18 cellular contexts compared by ENCODE assay signal in the genomic region with DNA sequence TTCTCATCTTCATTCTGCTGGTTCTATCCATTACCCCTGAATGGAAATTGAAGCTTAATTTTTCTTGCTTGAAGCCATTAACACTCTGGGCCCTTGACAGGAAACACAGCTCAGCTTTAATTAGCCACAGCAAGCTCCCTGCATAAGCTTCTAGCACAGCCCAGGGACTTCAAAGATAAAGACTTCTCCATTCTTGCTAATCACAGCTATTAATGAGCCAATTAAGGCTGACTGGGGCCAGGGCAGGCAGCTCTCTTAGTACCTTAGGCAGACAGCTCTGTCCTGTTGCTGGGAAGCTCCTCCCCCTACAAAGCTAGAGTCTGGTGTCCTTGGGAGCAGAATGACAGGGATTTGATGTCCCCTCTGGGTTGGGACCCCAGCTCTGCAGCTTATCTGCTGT. TPM values are rescaled to one million over a fixed set of nuclear protein-coding genes. Genes with fewer than 3 reads are reported as not detected.
DNase-seq lines count a peak whose midpoint lies in the region; ATAC-seq and TF ChIP-seq lines count a peak whose summit lies in the region.
"Had no signal": no experiment of that assay in that cellular context is flagged by ENCODE, and none has a peak within 500 bp of the region (broad histone marks: within the 10 kb centered on the region; RNA-seq: fewer than 3 reads in every experiment).

No MANE protein-coding gene starts in this region.

- ATAC-seq in WTC11 (peak; percentile 51), psoas muscle (no peak), HG03196 (IDR thresholded peaks at IDR 0.05; ENCODE audit: unreplicated experiment) (no peak)

- peak; percentile 14 for DNase-seq in NCI-H748 (lab: John Stamatoyannopoulos, UW; ENCODE audit: unreplicated experiment)
- DNase-seq in NCI-H748 treated with DMSO at 0.1 percent for 48 hours (lab: John Stamatoyannopoulos, UW), result no peak
- DNase-seq in NCI-H1436 treated with DMSO at 0.1 percent for 48 hours (lab: John Stamatoyannopoulos, UW), result peak; percentile 40
- no peak for DNase-seq in WTC11 (ENCODE audit: low spot score)
- no peak for DNase-seq in psoas muscle
- no peak for DNase-seq in activated CD4-positive, alpha-beta T cell treated with anti-CD3 and anti-CD28 coated beads, Interleukin-2, amount 50 U/mL, for 1 hour
- no peak for DNase-seq in foreskin melanocyte
- DNase-seq: 8988T, Calu3, NCI-H2029, NCI-H2227 treated with DMSO at 0.1 percent for 48 hours, NCI-H526 treated with DMSO at 0.1 percent for 48 hours, OCI-M1 had no signal

- H3K4me3 Mint-ChIP-seq in WTC11, result no peak overlapping the region
- H3K4me3 Mint-ChIP-seq: CD14-positive monocyte had no signal

- H3K27me3 Mint-ChIP-seq in WTC11 (ENCODE audit: low read depth), result peaks cover 28% of the 10 kb centered on the region

- no peak overlapping the region for H3K27ac Mint-ChIP-seq in WTC11
- H3K27ac Mint-ChIP-seq: CD14-positive monocyte had no signal

- H3K36me3 Mint-ChIP-seq in WTC11, result no peaks in the 10 kb centered on the region
- H3K36me3 Mint-ChIP-seq: CD14-positive monocyte had no signal

- POLR2A ChIA-PET in WTC11 (lab: Charles Lee), result no interaction called here

- CTCF ChIA-PET in WTC11 (lab: Charles Lee), result interaction anchor here (0.8 to 4.2 kb wide), 9 partner anchors 13 to 299 kb away, joined by 3 to 20 read pairs (median 4); partner anchors contain the start of gene TRABD2B

- no peaks in the 10 kb centered on the region for H3K36me3 ChIP-seq in psoas muscle (ENCODE audit: insufficient read depth in 1 of 2, low read depth in 1 of 2)
- H3K36me3 ChIP-seq: SJSA1 had no signal

- intact Hi-C loops in psoas muscle (cut with DNase I), result no loop called here

- peaks cover 6% of the 10 kb centered on the region for H3K4me1 ChIP-seq in psoas muscle
- H3K4me1 ChIP-seq: SJSA1 had no signal

- H3K4me1 Mint-ChIP-seq in WTC11, result peaks cover 71% of the 10 kb centered on the region
- H3K4me1 Mint-ChIP-seq: CD14-positive monocyte had no signal

- no peaks in the 10 kb centered on the region for H3K9me3 Mint-ChIP-seq in WTC11

- no peaks in the 10 kb centered on the region for H3K27me3 ChIP-seq in psoas muscle (ENCODE audit: insufficient read depth in 3 of 3, low read length in 2 of 3)
- H3K27me3 ChIP-seq: SJSA1 had no signal

- H3K9me3 ChIP-seq in psoas muscle, result no peaks in the 10 kb centered on the region
- H3K9me3 ChIP-seq: SJSA1 had no signal

- H3K4me3 ChIP-seq in psoas muscle, result no peak overlapping the region
- H3K4me3 ChIP-seq: SJSA1 had no signal

- H3K27ac ChIP-seq in psoas muscle, result peak overlapping the region; percentile 23
- H3K27ac ChIP-seq: SJSA1 had no signal

- TF ChIP-seq CTCF in WTC11 (IDR thresholded peaks at IDR 0.05), result no peak
- TF ChIP-seq CTCF in psoas muscle (IDR thresholded peaks at IDR 0.05), result no peak

TF ChIP-seq in WTC11, 78 proteins besides CTCF, POLR2A, EP300 and RAD21:
- TF ChIP-seq ATF6 (CRISPR knock-in tag; IDR thresholded peaks at IDR 0.05), result no peak
- no peak for TF ChIP-seq RORB (CRISPR knock-in tag; IDR thresholded peaks at IDR 0.05)
- TF ChIP-seq ZNF396 (CRISPR knock-in tag; IDR thresholded peaks at IDR 0.05; ENCODE audit: borderline replicate concordance), result no peak

RNA-seq across cellular contexts. Expression of gene TRABD2B, which starts 27.9 kb away (rescaled TPM):
- 7.8 to 10.8 TPM (median 10.3 TPM) in 3 replicates for total RNA-seq in WTC11 (2021)
- total RNA-seq in psoas muscle, result under 1 TPM; 0.42 to 0.76 (median 0.51) TPM
- polyA plus RNA-seq in psoas muscle, result under 1 TPM; 0.08 to 0.32 (median 0.20) TPM
- total RNA-seq: G401, HT1080 had no signal
- polyA plus RNA-seq: CD14-positive monocyte had no signal

Comparison
In these comparisons a context has a peak if more than half of its experiments do, and no peak if none do; other contexts are left out.
1. DNase-seq: peak in NCI-H748 (single experiment) and NCI-H1436 treated with DMSO at 0.1 percent for 48 hours (single experiment); none in NCI-H748 treated with DMSO at 0.1 percent for 48 hours (single experiment), WTC11 (single experiment), psoas muscle (0 of 2), activated CD4-positive, alpha-beta T cell treated with anti-CD3 and anti-CD28 coated beads, Interleukin-2, amount 50 U/mL, for 1 hour (single experiment) and foreskin melanocyte (single experiment).